Comparison of ENCODE assay signal across 17 cellular contexts in the genomic region with DNA sequence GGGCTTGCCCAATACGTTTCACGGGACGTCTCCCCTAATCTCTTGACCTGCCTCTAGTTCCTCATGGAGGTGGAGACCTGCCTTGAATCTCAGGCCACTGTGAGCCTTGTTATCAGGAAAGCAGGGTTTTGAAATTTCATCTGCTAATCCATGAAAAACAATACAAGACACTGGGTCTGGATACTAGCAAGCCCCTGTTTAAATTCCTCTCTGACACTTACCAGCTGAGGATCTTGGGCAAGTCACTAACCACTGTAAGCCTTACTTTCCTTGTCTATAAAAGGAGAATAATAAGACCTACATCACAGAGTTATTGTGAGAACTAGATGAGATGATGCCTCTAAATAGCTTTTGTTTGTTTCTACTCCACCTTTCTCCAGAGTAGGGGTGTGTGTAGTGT.
DNase-seq lines count a peak whose midpoint lies in the region; ATAC-seq and TF ChIP-seq lines count a peak whose summit lies in the region.
"Had no signal": no experiment of that assay in that cellular context is flagged by ENCODE, and none has a peak within 500 bp of the region (broad histone marks: within the 10 kb centered on the region; RNA-seq: fewer than 3 reads in every experiment).

No MANE protein-coding gene starts in this region.

- H3K36me3 ChIP-seq in mucosa of rectum (ENCODE audit: control insufficient read depth in 2 of 2, insufficient read depth in 2 of 2, low read length in 2 of 2): no peaks in the 10 kb centered on the region
- H3K36me3 ChIP-seq in rectal smooth muscle tissue (ENCODE audit: control insufficient read depth, insufficient read depth, low read length): no peaks in the 10 kb centered on the region

- no peak overlapping the region for H3K4me3 ChIP-seq in mucosa of rectum (ENCODE audit: low read length in 2 of 2)
- H3K4me3 ChIP-seq in rectal smooth muscle tissue (ENCODE audit: low read length): no peak overlapping the region
- H3K4me3 ChIP-seq: GM23338 had no signal

- H3K27me3 ChIP-seq in mucosa of rectum (ENCODE audit: control insufficient read depth in 2 of 2, insufficient read depth in 2 of 2, low read length in 2 of 2) (no peaks in the 10 kb centered on the region), rectal smooth muscle tissue (ENCODE audit: control insufficient read depth, insufficient read depth, low read length) (no peaks in the 10 kb centered on the region)

- H3K4me3 Mint-ChIP-seq in glutamatergic neuron (ENCODE audit: unreplicated experiment): no peak overlapping the region
- H3K4me3 Mint-ChIP-seq: CD8-positive, alpha-beta T cell; GM23338; H9 had no signal

- H3K4me1 Mint-ChIP-seq in glutamatergic neuron (ENCODE audit: low read depth, unreplicated experiment): peaks cover 29% of the 10 kb centered on the region

- H3K9me3 Mint-ChIP-seq in glutamatergic neuron (ENCODE audit: unreplicated experiment): peaks cover 5% of the 10 kb centered on the region
- H3K9me3 Mint-ChIP-seq: CD8-positive, alpha-beta T cell had no signal

- no peak for TF ChIP-seq CTCF in glutamatergic neuron (IDR thresholded peaks at IDR 0.05; ENCODE audit: partially characterized antibody, unreplicated experiment)

- H3K36me3 Mint-ChIP-seq in glutamatergic neuron (ENCODE audit: unreplicated experiment): no peaks in the 10 kb centered on the region
- H3K36me3 Mint-ChIP-seq: CD8-positive, alpha-beta T cell had no signal

- DNase-seq in glutamatergic neuron (no peak), caudate nucleus (lab: John Stamatoyannopoulos, UW) (no peak)
- no peak for DNase-seq in stimulated activated CD8-positive, alpha-beta memory T cell treated with anti-CD3 and anti-CD28 coated beads, Interleukin-4, amount 100 ng/mL, for 48 hours
- DNase-seq: C1 segment of cervical spinal cord; Caco-2; CD8-positive, alpha-beta T cell; DMS153; DMS79; EL; GF-D8; H9 had no signal

- peaks cover 5 to 11% of the 10 kb centered on the region in 2 donors for H3K4me1 ChIP-seq in mucosa of rectum (ENCODE audit: control insufficient read depth in 2 of 2, insufficient read depth in 2 of 2, low read length in 2 of 2)
- peaks cover 30% of the 10 kb centered on the region for H3K4me1 ChIP-seq in rectal smooth muscle tissue (ENCODE audit: control insufficient read depth, insufficient read depth, low read length)
- H3K4me1 ChIP-seq: Caco-2 had no signal

- H3K9me3 ChIP-seq in mucosa of rectum (ENCODE audit: control insufficient read depth in 2 of 2, low read length in 2 of 2): no peaks in the 10 kb centered on the region
- H3K9me3 ChIP-seq: Caco-2 had no signal

- peaks cover 11% of the 10 kb centered on the region for H3K27me3 Mint-ChIP-seq in glutamatergic neuron (ENCODE audit: unreplicated experiment)

- ATAC-seq in GM19324 (IDR thresholded peaks at IDR 0.05; ENCODE audit: low FRiP score, unreplicated experiment) (no peak), GM21447 (IDR thresholded peaks at IDR 0.05; ENCODE audit: unreplicated experiment) (no peak)
- ATAC-seq: CD8-positive, alpha-beta T cell; GM23338; HCT116 had no signal

- H3K27ac ChIP-seq in mucosa of rectum (ENCODE audit: low read depth in 2 of 2, low read length in 2 of 2) (peak overlapping the region; percentile 7 to 20), rectal smooth muscle tissue (ENCODE audit: low read depth, low read length) (peak overlapping the region; percentile 85), caudate nucleus (ENCODE audit: low read depth, low read length) (no peak overlapping the region)

- no peak overlapping the region for H3K9ac ChIP-seq in mucosa of rectum (ENCODE audit: low read depth in 1 of 2, low read length in 2 of 2)
- H3K9ac ChIP-seq in rectal smooth muscle tissue (ENCODE audit: low read length): no peak overlapping the region

- H3K27ac Mint-ChIP-seq in glutamatergic neuron (ENCODE audit: unreplicated experiment): peak overlapping the region; percentile 4
- H3K27ac Mint-ChIP-seq: CD8-positive, alpha-beta T cell; GM23338; H9 had no signal
